Comparison of ENCODE assay signal across 1 cellular context in the genomic region with DNA sequence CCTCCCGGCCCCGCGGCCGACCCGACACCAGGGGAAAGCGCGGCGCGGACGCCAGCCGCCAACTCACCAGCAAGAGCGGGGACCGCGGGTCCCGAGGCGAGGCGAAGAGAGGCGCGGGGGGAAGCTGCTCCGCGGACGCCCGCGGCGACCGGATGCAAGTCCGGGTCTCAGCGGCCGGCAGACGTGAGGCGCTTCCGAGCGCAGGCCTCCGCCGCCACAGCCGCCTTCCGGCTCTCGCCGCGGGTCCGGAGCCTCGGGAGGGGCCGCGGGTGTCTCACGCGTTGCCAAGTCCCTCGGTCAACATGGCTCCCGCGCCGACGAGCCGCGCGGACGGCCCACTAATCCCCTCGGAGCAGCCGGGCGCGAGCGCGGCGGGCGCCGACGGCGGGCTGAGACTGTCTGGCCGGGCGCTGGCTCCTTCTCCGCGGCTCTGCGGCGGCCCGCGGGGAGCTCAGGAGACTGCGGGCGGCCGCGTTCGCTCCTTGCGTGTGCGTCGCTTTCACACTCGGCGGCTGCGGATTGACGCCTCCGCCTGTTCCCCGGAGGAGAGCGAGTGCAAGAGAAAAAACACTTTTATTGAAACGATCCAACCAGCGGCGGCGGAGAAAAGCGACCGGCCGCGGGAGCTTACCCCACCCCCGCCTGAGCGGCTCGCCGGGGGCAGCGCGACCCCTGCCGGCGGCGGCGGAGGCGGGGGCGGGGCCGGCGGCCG.
A peak's percentile ranks its signal among the peaks of the same experiment; 100 is the strongest.
TF ChIP-seq lines count a peak whose summit lies in the region.

CDK17 (minus strand) TSS at position 521 of the 712 bp plus-strand sequence. CDS start 65,603 bp downstream, outside the sequence.

TF ChIP-seq in HCT116, 20 proteins besides CTCF, POLR2A, EP300 and RAD21 (continued from another document):
- TF ChIP-seq REST (IDR thresholded peaks at IDR 0.05; ENCODE audit: low read depth): no peak
- no peak for TF ChIP-seq SRF (IDR thresholded peaks at IDR 0.05; ENCODE audit: low read depth)
- no peak for TF ChIP-seq CBX3 (IDR thresholded peaks at IDR 0.05; ENCODE audit: low read depth)
- no peak for TF ChIP-seq CEBPB (IDR thresholded peaks at IDR 0.05; ENCODE audit: low read depth)
- TF ChIP-seq YY1 (IDR thresholded peaks at IDR 0.05; ENCODE audit: extremely low read depth, insufficient replicate concordance, low read depth, low read length): no peak
- TF ChIP-seq SIN3A (IDR thresholded peaks at IDR 0.05; ENCODE audit: low read depth): no peak; the same call in 1 of the 2 replicates
- TF ChIP-seq JUND (IDR thresholded peaks at IDR 0.05): no peak
- no peak for TF ChIP-seq FOSL1 (IDR thresholded peaks at IDR 0.05; ENCODE audit: low read depth)
- TF ChIP-seq EZH2phosphoT487 (IDR thresholded peaks at IDR 0.05; ENCODE audit: borderline replicate concordance): no peak
- TF ChIP-seq ELF1 (IDR thresholded peaks at IDR 0.05; ENCODE audit: borderline replicate concordance, low read depth): no peak
- peak; percentile 69 for TF ChIP-seq EGR1 (IDR thresholded peaks at IDR 0.05; ENCODE audit: low read depth)
